ENCODE assay signal across 1 cellular context in genomic region chr4:173490256-173490655, GRCh38.
TF ChIP-seq lines count a peak whose summit lies in the region.

No MANE protein-coding gene starts in this region.

TF ChIP-seq in HepG2, 621 proteins besides CTCF, POLR2A, EP300 and RAD21 (continued from another document):
- TF ChIP-seq, protein P1, sequence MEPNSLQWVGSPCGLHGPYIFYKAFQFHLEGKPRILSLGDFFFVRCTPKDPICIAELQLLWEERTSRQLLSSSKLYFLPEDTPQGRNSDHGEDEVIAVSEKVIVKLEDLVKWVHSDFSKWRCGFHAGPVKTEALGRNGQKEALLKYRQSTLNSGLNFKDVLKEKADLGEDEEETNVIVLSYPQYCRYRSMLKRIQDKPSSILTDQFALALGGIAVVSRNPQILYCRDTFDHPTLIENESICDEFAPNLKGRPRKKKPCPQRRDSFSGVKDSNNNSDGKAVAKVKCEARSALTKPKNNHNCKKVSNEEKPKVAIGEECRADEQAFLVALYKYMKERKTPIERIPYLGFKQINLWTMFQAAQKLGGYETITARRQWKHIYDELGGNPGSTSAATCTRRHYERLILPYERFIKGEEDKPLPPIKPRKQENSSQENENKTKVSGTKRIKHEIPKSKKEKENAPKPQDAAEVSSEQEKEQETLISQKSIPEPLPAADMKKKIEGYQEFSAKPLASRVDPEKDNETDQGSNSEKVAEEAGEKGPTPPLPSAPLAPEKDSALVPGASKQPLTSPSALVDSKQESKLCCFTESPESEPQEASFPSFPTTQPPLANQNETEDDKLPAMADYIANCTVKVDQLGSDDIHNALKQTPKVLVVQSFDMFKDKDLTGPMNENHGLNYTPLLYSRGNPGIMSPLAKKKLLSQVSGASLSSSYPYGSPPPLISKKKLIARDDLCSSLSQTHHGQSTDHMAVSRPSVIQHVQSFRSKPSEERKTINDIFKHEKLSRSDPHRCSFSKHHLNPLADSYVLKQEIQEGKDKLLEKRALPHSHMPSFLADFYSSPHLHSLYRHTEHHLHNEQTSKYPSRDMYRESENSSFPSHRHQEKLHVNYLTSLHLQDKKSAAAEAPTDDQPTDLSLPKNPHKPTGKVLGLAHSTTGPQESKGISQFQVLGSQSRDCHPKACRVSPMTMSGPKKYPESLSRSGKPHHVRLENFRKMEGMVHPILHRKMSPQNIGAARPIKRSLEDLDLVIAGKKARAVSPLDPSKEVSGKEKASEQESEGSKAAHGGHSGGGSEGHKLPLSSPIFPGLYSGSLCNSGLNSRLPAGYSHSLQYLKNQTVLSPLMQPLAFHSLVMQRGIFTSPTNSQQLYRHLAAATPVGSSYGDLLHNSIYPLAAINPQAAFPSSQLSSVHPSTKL (CRISPR knock-in tag; IDR thresholded peaks at IDR 0.05) = no peak
- TF ChIP-seq RBFOX2 (IDR thresholded peaks at IDR 0.05; ENCODE audit: low read depth, low read length) = no peak
- no peak for TF ChIP-seq ZNF510 (CRISPR knock-in tag; IDR thresholded peaks at IDR 0.05; ENCODE audit: low read depth)
- TF ChIP-seq, protein P2, sequence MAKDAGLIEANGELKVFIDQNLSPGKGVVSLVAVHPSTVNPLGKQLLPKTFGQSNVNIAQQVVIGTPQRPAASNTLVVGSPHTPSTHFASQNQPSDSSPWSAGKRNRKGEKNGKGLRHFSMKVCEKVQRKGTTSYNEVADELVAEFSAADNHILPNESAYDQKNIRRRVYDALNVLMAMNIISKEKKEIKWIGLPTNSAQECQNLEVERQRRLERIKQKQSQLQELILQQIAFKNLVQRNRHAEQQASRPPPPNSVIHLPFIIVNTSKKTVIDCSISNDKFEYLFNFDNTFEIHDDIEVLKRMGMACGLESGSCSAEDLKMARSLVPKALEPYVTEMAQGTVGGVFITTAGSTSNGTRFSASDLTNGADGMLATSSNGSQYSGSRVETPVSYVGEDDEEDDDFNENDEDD (CRISPR knock-in tag; IDR thresholded peaks at IDR 0.05; ENCODE audit: borderline replicate concordance) = no peak
- no peak for TF ChIP-seq NBN (conservative IDR thresholded peaks at IDR 0.05)
- no peak for TF ChIP-seq PAX8 (CRISPR knock-in tag; IDR thresholded peaks at IDR 0.05; ENCODE audit: borderline replicate concordance)
- TF ChIP-seq RXRB (CRISPR knock-in tag; IDR thresholded peaks at IDR 0.05; ENCODE audit: borderline replicate concordance) = no peak
